Comparison of ENCODE assay signal across 18 cellular contexts in genomic region chr12:51717325-51717925, GRCh38.
"Had no signal": no experiment of that assay in that cellular context is flagged by ENCODE, and none has a peak within 500 bp of the region (broad histone marks: within the 10 kb centered on the region; RNA-seq: fewer than 3 reads in every experiment).

No MANE protein-coding gene starts in this region.

- H3K9me3 Mint-ChIP-seq: immature natural killer cell; memory B cell; mesothelial cell of epicardium; natural killer cell; neural crest cell; stimulated activated naive B cell treated with anti-CD40 and anti-IgM and Interleukin-4, amounts not matched to agents 10 μg/mL and 1 μg/mL and 100 μg/mL, for 72 hours; stimulated activated naive CD8-positive, alpha-beta T cell treated with anti-CD3 and anti-CD28 coated beads, Interleukin-15, amount 100 ng/mL, for 72 hours had no signal

- H3K36me3 Mint-ChIP-seq: memory B cell; mesothelial cell of epicardium; natural killer cell; stimulated activated naive B cell treated with anti-CD40 and anti-IgM and Interleukin-4, amounts not matched to agents 10 μg/mL and 1 μg/mL and 100 μg/mL, for 72 hours had no signal

- DNase-seq: cortex of kidney; dorsolateral prefrontal cortex; effector CD8-positive, alpha-beta T cell; immature natural killer cell; left ventricle myocardium inferior; lower lobe of right lung; natural killer cell; nucleus accumbens; ovary; stimulated activated CD4-positive, alpha-beta T cell treated with anti-CD3 and anti-CD28 coated beads, Interleukin-4, amount 100 ng/mL, for 1 hour; stimulated activated naive B cell treated with anti-CD40 and anti-IgM and Interleukin-4, amounts not matched to agents 10 μg/mL and 1 μg/mL and 100 μg/mL, for 72 hours; stimulated activated naive CD8-positive, alpha-beta T cell treated with anti-CD3 and anti-CD28 coated beads, Interleukin-15, amount 100 ng/mL, for 72 hours; testis; upper lobe of right lung had no signal

- H3K27ac Mint-ChIP-seq: immature natural killer cell; memory B cell; mesothelial cell of epicardium; natural killer cell; stimulated activated naive B cell treated with anti-CD40 and anti-IgM and Interleukin-4, amounts not matched to agents 10 μg/mL and 1 μg/mL and 100 μg/mL, for 72 hours; stimulated activated naive CD8-positive, alpha-beta T cell treated with anti-CD3 and anti-CD28 coated beads, Interleukin-15, amount 100 ng/mL, for 72 hours had no signal

- H3K4me3 Mint-ChIP-seq: immature natural killer cell; memory B cell; mesothelial cell of epicardium; natural killer cell; neural crest cell; stimulated activated naive B cell treated with anti-CD40 and anti-IgM and Interleukin-4, amounts not matched to agents 10 μg/mL and 1 μg/mL and 100 μg/mL, for 72 hours; stimulated activated naive CD8-positive, alpha-beta T cell treated with anti-CD3 and anti-CD28 coated beads, Interleukin-15, amount 100 ng/mL, for 72 hours had no signal

- ATAC-seq: gastroesophageal sphincter; lower lobe of right lung; natural killer cell; stimulated activated naive B cell treated with anti-CD40 and anti-IgM and Interleukin-4, amounts not matched to agents 10 μg/mL and 1 μg/mL and 100 μg/mL, for 72 hours; stimulated activated naive CD8-positive, alpha-beta T cell treated with anti-CD3 and anti-CD28 coated beads, Interleukin-15, amount 100 ng/mL, for 72 hours; upper lobe of right lung had no signal

- H3K4me1 Mint-ChIP-seq: neural crest cell had no signal
